In the genomic region with DNA sequence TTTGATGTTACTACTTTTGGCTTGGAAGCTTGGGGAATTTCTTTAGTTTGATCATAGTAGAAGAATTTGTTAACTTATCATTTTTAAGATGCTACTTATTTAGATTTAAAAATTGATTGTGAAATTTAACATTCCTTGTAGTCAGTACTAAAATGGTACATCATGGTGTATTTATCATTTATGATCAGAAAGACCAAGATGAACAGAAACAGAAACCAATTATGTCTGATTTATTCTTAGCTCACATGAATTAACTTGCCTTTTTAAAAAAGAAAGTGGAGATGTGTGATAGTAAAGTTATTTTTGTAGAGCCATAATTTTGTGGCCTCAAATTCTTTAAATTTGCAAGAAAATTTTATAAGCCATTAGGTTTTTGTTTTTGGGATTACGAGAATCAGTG, we compare ENCODE assay signal across 19 cellular contexts.
DNase-seq lines count a peak whose midpoint lies in the region; ATAC-seq, FAIRE-seq and TF ChIP-seq lines count a peak whose summit lies in the region.
"Had no signal": no experiment of that assay in that cellular context is flagged by ENCODE, and none has a peak within 500 bp of the region (broad histone marks: within the 10 kb centered on the region; RNA-seq: fewer than 3 reads in every experiment).

No MANE protein-coding gene starts in this region.

- H4K20me1 ChIP-seq in GM23248 (ENCODE audit: insufficient read depth) (no peaks in the 10 kb centered on the region), OCI-LY3 (ENCODE audit: insufficient read depth, low read length) (no peaks in the 10 kb centered on the region), H1 (replicated peaks in 1 of 2; ENCODE audit: control insufficient read depth in 1 of 2, insufficient read depth in 2 of 2, low read length in 2 of 2) (no peaks in the 10 kb centered on the region)

- H3K23ac ChIP-seq in H1 (ENCODE audit: insufficient read length), result no peak overlapping the region

- CTCF ChIA-PET in H1 (lab: Charles Lee; ENCODE audit: partially characterized antibody), result no interaction called here

- TF ChIP-seq POLR2A in H1 (IDR thresholded peaks at IDR 0.05; ENCODE audit: control extremely low read depth in 1 of 2, low read depth in 2 of 2, low read length in 2 of 2), result no peak
- no peak for TF ChIP-seq POLR2A in stomach (IDR thresholded peaks at IDR 0.05)

- H2BK120ac ChIP-seq in H1 (replicated peaks; ENCODE audit: low read depth, low read length), result no peak overlapping the region

- H3K4me3 ChIP-seq in ACC112 (ENCODE audit: low read depth, low read length), result peak overlapping the region; percentile 39
- H3K4me3 ChIP-seq in GM23248, result no peak overlapping the region
- H3K4me3 ChIP-seq in OCI-LY3 (ENCODE audit: low read length), result no peak overlapping the region
- H3K4me3 ChIP-seq in H1 (ENCODE audit: extremely low read depth in 1 of 4, insufficient read depth in 2 of 4, low read depth in 3 of 4, low read length in 4 of 4), result no peak overlapping the region
- no peak overlapping the region for H3K4me3 ChIP-seq in kidney (ENCODE audit: low read length in 2 of 2)
- H3K4me3 ChIP-seq in effector memory CD4-positive, alpha-beta T cell (ENCODE audit: insufficient read depth, low read depth, low read length, poor library complexity, severe bottlenecking), result no peak overlapping the region
- no peak overlapping the region for H3K4me3 ChIP-seq in stomach

- no peak overlapping the region for H3K56ac ChIP-seq in H1 (replicated peaks; ENCODE audit: insufficient read length, low read depth, low read length)

- no peaks in the 10 kb centered on the region for H3K9me3 ChIP-seq in GM23248 (ENCODE audit: low read depth)
- no peaks in the 10 kb centered on the region for H3K9me3 ChIP-seq in OCI-LY3 (ENCODE audit: insufficient read depth, low read length)
- no peaks in the 10 kb centered on the region for H3K9me3 ChIP-seq in H1 (ENCODE audit: insufficient read depth in 2 of 2, low read depth in 1 of 2, low read length in 1 of 2)
- no peaks in the 10 kb centered on the region for H3K9me3 ChIP-seq in kidney (ENCODE audit: control insufficient read depth in 1 of 2, low read length in 2 of 2)
- H3K9me3 ChIP-seq in effector memory CD4-positive, alpha-beta T cell (ENCODE audit: control insufficient read depth, low read length), result no peaks in the 10 kb centered on the region
- no peaks in the 10 kb centered on the region for H3K9me3 ChIP-seq in stomach

- H3K27me3 ChIP-seq in ACC112 (ENCODE audit: insufficient read depth, low read length) (no peaks in the 10 kb centered on the region), GM23248 (replicated peaks; ENCODE audit: insufficient read depth) (no peaks in the 10 kb centered on the region), OCI-LY3 (ENCODE audit: low read depth, low read length) (no peaks in the 10 kb centered on the region), H1 (replicated peaks in 1 of 4; ENCODE audit: control insufficient read depth in 3 of 4, extremely low read depth in 1 of 4, insufficient read depth in 3 of 4, low read length in 3 of 4) (no peaks in the 10 kb centered on the region), stomach (no peaks in the 10 kb centered on the region)
- no peaks in the 10 kb centered on the region for H3K27me3 ChIP-seq in effector memory CD4-positive, alpha-beta T cell (replicated peaks; ENCODE audit: control insufficient read depth, insufficient read depth, low read length, poor library complexity, severe bottlenecking)

- H3K79me2 ChIP-seq in ACC112 (ENCODE audit: control insufficient read depth, insufficient read depth, low read length, unreplicated experiment) (no peaks in the 10 kb centered on the region), GM23248 (ENCODE audit: insufficient read depth) (no peaks in the 10 kb centered on the region), OCI-LY3 (ENCODE audit: low read length) (no peaks in the 10 kb centered on the region), H1 (ENCODE audit: control insufficient read depth in 1 of 2, insufficient read depth in 2 of 2, low read length in 2 of 2) (peaks cover 0 to 69% of the 10 kb centered on the region in 2 experiments; a peak in 2 of 4 replicates)

- no peak overlapping the region for H3K18ac ChIP-seq in H1 (ENCODE audit: extremely low read depth, low read length)

- no peak overlapping the region for H4K91ac ChIP-seq in H1 (replicated peaks; ENCODE audit: insufficient read length, low read length)

- no peak overlapping the region for H4K8ac ChIP-seq in H1 (ENCODE audit: extremely low read depth, insufficient read depth, low read length)

- H3K9me2 ChIP-seq in GM23248 (ENCODE audit: insufficient read depth), result no peaks in the 10 kb centered on the region

- intact Hi-C loops in kidney (cut with DNase I), result no loop called here
- intact Hi-C loops in stomach (cut with DNase I; ENCODE audit: low total_unique reads), result no loop called here

- no peak overlapping the region for H3K4ac ChIP-seq in H1 (replicated peaks; ENCODE audit: insufficient read length, low read depth, low read length)

- DNase-seq in GM23248, result no peak
- DNase-seq in H1 (ENCODE audit: low read depth in 1 of 2, low spot score in 2 of 2), result no peak
- no peak for DNase-seq in kidney
- DNase-seq in effector memory CD4-positive, alpha-beta T cell, result no peak
- no peak for DNase-seq in stomach
- DNase-seq: 8988T, COR-L47, GF-D8, MV-4-11, NCI-H1694 treated with DMSO at 0.1 percent for 48 hours, NCI-H2107, NCI-H510A, NCI-H748 treated with DMSO at 0.1 percent for 48 hours, SHP77 had no signal

- no peak for ATAC-seq in GM21526 (IDR thresholded peaks at IDR 0.05; ENCODE audit: low FRiP score, unreplicated experiment)

- no peaks in the 10 kb centered on the region for H3K23me2 ChIP-seq in H1 (ENCODE audit: low read depth, low read length)

- H3K4me1 ChIP-seq in ACC112 (ENCODE audit: control insufficient read depth, insufficient read depth, low read length, unreplicated experiment) (peaks cover 6% of the 10 kb centered on the region), GM23248 (ENCODE audit: insufficient read depth) (no peaks in the 10 kb centered on the region), OCI-LY3 (ENCODE audit: low read length) (no peaks in the 10 kb centered on the region), H1 (replicated peaks in 1 of 4; ENCODE audit: control insufficient read depth in 3 of 4, insufficient read depth in 4 of 4, low read length in 3 of 4) (peaks cover 0 to 15% (median 4%) of the 10 kb centered on the region in 4 experiments; a peak in 2 of 7 replicates), kidney (ENCODE audit: control insufficient read depth in 1 of 2, insufficient read depth in 1 of 2, low read depth in 1 of 2, low read length in 2 of 2) (no peaks in the 10 kb centered on the region), stomach (no peaks in the 10 kb centered on the region)
- H3K4me1 ChIP-seq in effector memory CD4-positive, alpha-beta T cell (ENCODE audit: control insufficient read depth, insufficient read depth, low read length, poor library complexity, severe bottlenecking), result no peaks in the 10 kb centered on the region

- POLR2A ChIA-PET in H1 (lab: Charles Lee; ENCODE audit: partially characterized antibody), result interaction anchor here (1.3 kb wide), 1 partner anchor 77 kb away, joined by 3 read pairs; no protein-coding TSS in a partner anchor

- no peaks in the 10 kb centered on the region for H3K79me1 ChIP-seq in H1 (ENCODE audit: low read depth, low read length)

- H2BK20ac ChIP-seq in H1 (ENCODE audit: low read length), result no peak overlapping the region

- TF ChIP-seq EP300 in H1 (IDR thresholded peaks at IDR 0.05; ENCODE audit: borderline replicate concordance in 1 of 2, low read depth in 2 of 2, low read length in 2 of 2) (no peak), stomach (IDR thresholded peaks at IDR 0.05) (no peak)

- H2AFZ ChIP-seq in ACC112 (ENCODE audit: low read length, unreplicated experiment) (peak overlapping the region; percentile 77), GM23248 (0 out of 2 replicates have a peak overlapping the region, but pooled peaks have one; percentile 6), OCI-LY3 (ENCODE audit: low read depth, low read length) (peak overlapping the region; percentile 14; the same call in 1 of the 2 replicates), H1 (ENCODE audit: low read length) (no peak overlapping the region)

- no peaks in the 10 kb centered on the region for H3K36me3 ChIP-seq in ACC112 (ENCODE audit: insufficient read depth, low read length)
- no peaks in the 10 kb centered on the region for H3K36me3 ChIP-seq in GM23248 (ENCODE audit: low read depth)
- no peaks in the 10 kb centered on the region for H3K36me3 ChIP-seq in OCI-LY3 (replicated peaks; ENCODE audit: low read depth, low read length)
- H3K36me3 ChIP-seq in H1 (ENCODE audit: control insufficient read depth in 2 of 4, insufficient read depth in 4 of 4, low read length in 3 of 4), result peaks cover 0 to 7% (median 0%) of the 10 kb centered on the region in 4 experiments; a peak in 2 of 8 replicates
- H3K36me3 ChIP-seq in kidney (ENCODE audit: control insufficient read depth in 1 of 2, insufficient read depth in 2 of 2, low read length in 2 of 2), result no peaks in the 10 kb centered on the region
- no peaks in the 10 kb centered on the region for H3K36me3 ChIP-seq in effector memory CD4-positive, alpha-beta T cell (ENCODE audit: control insufficient read depth, insufficient read depth, low read length)
- H3K36me3 ChIP-seq in stomach, result no peaks in the 10 kb centered on the region

- no peak overlapping the region for H3K4me2 ChIP-seq in GM23248 (ENCODE audit: unreplicated experiment)
- H3K4me2 ChIP-seq in OCI-LY3 (ENCODE audit: low read length), result no peak overlapping the region
- no peak overlapping the region for H3K4me2 ChIP-seq in H1 (ENCODE audit: insufficient read depth in 1 of 2, low read depth in 2 of 2, low read length in 2 of 2)

- no peak overlapping the region for H2BK12ac ChIP-seq in H1 (ENCODE audit: low read depth, low read length)

- peak overlapping the region; percentile 43 for H4K5ac ChIP-seq in H1 (ENCODE audit: insufficient read length, low read depth, low read length)

- TF ChIP-seq CTCF in OCI-LY3 (IDR thresholded peaks at IDR 0.05; ENCODE audit: low read depth, low read length) (no peak), H1 (IDR thresholded peaks at IDR 0.05; ENCODE audit: control extremely low read depth in 1 of 3, insufficient read depth in 1 of 3, low read depth in 1 of 3, low read length in 3 of 3) (no peak), kidney (IDR thresholded peaks at IDR 0.05; ENCODE audit: borderline replicate concordance, extremely low read depth, insufficient read depth) (no peak), stomach (IDR thresholded peaks at IDR 0.05) (no peak)

- no peak overlapping the region for H2BK5ac ChIP-seq in H1 (ENCODE audit: low read depth, low read length)

- no peak for FAIRE-seq in H1 (lab: Jason Lieb, UNC)
- no peak for FAIRE-seq in kidney (lab: Jason Lieb, UNC)
- FAIRE-seq: GM12891, GM18507 had no signal

- H3K27ac ChIP-seq in ACC112 (ENCODE audit: low read depth, low read length) (no peak overlapping the region), GM23248 (no peak overlapping the region), OCI-LY3 (ENCODE audit: low read length) (no peak overlapping the region), H1 (ENCODE audit: low read depth, low read length) (no peak overlapping the region), kidney (ENCODE audit: low read depth in 2 of 2, low read length in 2 of 2) (no peak overlapping the region), stomach (no peak overlapping the region)
- no peak overlapping the region for H3K27ac ChIP-seq in effector memory CD4-positive, alpha-beta T cell (ENCODE audit: insufficient read depth, low read length, poor library complexity, severe bottlenecking)

- H3F3A ChIP-seq in GM23248 (ENCODE audit: insufficient read depth), result no peaks in the 10 kb centered on the region

- no peak overlapping the region for H3K9ac ChIP-seq in GM23248
- H3K9ac ChIP-seq in OCI-LY3 (ENCODE audit: low read length), result no peak overlapping the region
- H3K9ac ChIP-seq in H1 (replicated peaks in 1 of 4; ENCODE audit: extremely low read depth in 1 of 4, low read depth in 3 of 4, low read length in 3 of 4), result no peak overlapping the region
- H3K9ac ChIP-seq in kidney (ENCODE audit: low read length in 2 of 2), result no peak overlapping the region

- no peak overlapping the region for H2BK15ac ChIP-seq in H1 (ENCODE audit: low read length)

- no peak overlapping the region for H3K14ac ChIP-seq in H1 (ENCODE audit: insufficient read length)

- WGBS in GM23248 (ENCODE audit: low coverage in 1 of 2, low lambda C conversion rate in 2 of 2, missing lambda C conversion rate in 2 of 2), 2 experiments, result 57 to 58% methylated on average over 1 of the region's 1 CpG
- 96% methylated on average over 1 of the region's 1 CpG; no CpG with 5 or more reads in 1 of the 2 experiments for WGBS in H1 (ENCODE audit: extremely low coverage in 1 of 2, insufficient coverage in 1 of 2, insufficient read length in 1 of 2, insufficient replicate concordance in 2 of 2, low coverage in 1 of 2, low lambda C conversion rate in 2 of 2, missing lambda C conversion rate in 1 of 2), 2 experiments
- WGBS in stomach, 5 donors, result 79 to 89% (median 85%) methylated on average over 1 of the region's 1 CpG

- in situ Hi-C loops in GM23248 (cut with MboI), result no loop called here

- H2AK5ac ChIP-seq in H1 (ENCODE audit: low read depth, low read length), result no peak overlapping the region

- no peak for TF ChIP-seq RAD21 in H1 (IDR thresholded peaks at IDR 0.05 in 1 of 2, conservative IDR thresholded peaks at IDR 0.05 in 1 of 2; ENCODE audit: low read depth in 2 of 2, low read length in 2 of 2)
